ENCODE assay signal across 8 cellular contexts in genomic region chr16:66858740-66859396, GRCh38.
A peak's percentile ranks its signal among the peaks of the same experiment; 100 is the strongest.
DNase-seq lines count a peak whose midpoint lies in the region; TF ChIP-seq lines count a peak whose summit lies in the region.

No MANE protein-coding gene starts in this region.

- no peaks in the 10 kb centered on the region for H3K36me3 Mint-ChIP-seq in nephron progenitor cell (ENCODE audit: low read depth)

- no peaks in the 10 kb centered on the region for H3K9me3 Mint-ChIP-seq in nephron progenitor cell

- TF ChIP-seq RAD21 in Ishikawa (IDR thresholded peaks at IDR 0.05; ENCODE audit: low read depth), result no peak

- H3K4me3 ChIP-seq in brain microvascular endothelial cell (ENCODE audit: low read depth, low read length), result no peak overlapping the region

- H3K36me3 ChIP-seq in brain microvascular endothelial cell (replicated peaks), result no peaks in the 10 kb centered on the region

- no peaks in the 10 kb centered on the region for H3K27me3 ChIP-seq in brain microvascular endothelial cell (replicated peaks)

- H3K27ac Mint-ChIP-seq in nephron progenitor cell, result peak overlapping the region; percentile 32

- H3K27ac ChIP-seq in brain microvascular endothelial cell, result no peak overlapping the region

- no peak for TF ChIP-seq EP300 in Ishikawa (IDR thresholded peaks at IDR 0.05; ENCODE audit: borderline replicate concordance)

- H3K27me3 Mint-ChIP-seq in nephron progenitor cell (ENCODE audit: low read depth, poor library complexity), result peaks cover 3% of the 10 kb centered on the region

- no peaks in the 10 kb centered on the region for H3K4me1 Mint-ChIP-seq in nephron progenitor cell

- DNase-seq in ELR (ENCODE audit: low read depth), result peak; percentile 55
- DNase-seq in cerebellar cortex (ENCODE audit: low spot score), result peak; percentile 23
- DNase-seq in nephron progenitor cell, result no peak
- DNase-seq in stimulated activated CD4-positive, alpha-beta T cell treated with anti-CD3 and anti-CD28 coated beads, Interleukin-15, amount 100 ng/mL, for 24 hours, result no peak
- no peak for DNase-seq in 8988T
- DNase-seq in GOT3 (lab: John Stamatoyannopoulos, UW), result no peak
- no peak for DNase-seq in brain microvascular endothelial cell

- H3K4me3 Mint-ChIP-seq in nephron progenitor cell, result no peak overlapping the region

- in situ Hi-C loops in brain microvascular endothelial cell (cut with HindIII; ENCODE audit: low pct_ligation_motif_present, low sequenced_read_pairs), result no loop called here

- TF ChIP-seq CTCF in nephron progenitor cell (IDR thresholded peaks at IDR 0.05), result no peak
- no peak for TF ChIP-seq CTCF in brain microvascular endothelial cell (IDR thresholded peaks at IDR 0.05; ENCODE audit: low read depth, low read length, missing control alignments)

TF ChIP-seq in Ishikawa, 13 proteins besides CTCF, POLR2A, EP300 and RAD21:
- TF ChIP-seq NFIC (IDR thresholded peaks at IDR 0.05) (peak; percentile 54; the same call in 1 of the 2 replicates), MAX (IDR thresholded peaks at IDR 0.05) (0 out of 2 replicates have a peak, but pooled peaks have one; percentile 27), USF1 (IDR thresholded peaks at IDR 0.05) (no peak), YY1 (IDR thresholded peaks at IDR 0.05; ENCODE audit: low read depth) (no peak)

Comparison
In these comparisons a context has a peak if more than half of its experiments do, and no peak if none do; other contexts are left out.
1. DNase-seq: peak in ELR (single experiment) and cerebellar cortex (single experiment); none in nephron progenitor cell (single experiment), stimulated activated CD4-positive, alpha-beta T cell treated with anti-CD3 and anti-CD28 coated beads, Interleukin-15, amount 100 ng/mL, for 24 hours (single experiment), 8988T (single experiment), GOT3 (single experiment) and brain microvascular endothelial cell (single experiment).